ENCODE assay signal across 8 cellular contexts in genomic region chr18:79400591-79401381, GRCh38. TPM values are rescaled to one million over a fixed set of nuclear protein-coding genes. Genes with fewer than 3 reads are reported as not detected.
A peak's percentile ranks its signal among the peaks of the same experiment; 100 is the strongest.
DNase-seq lines count a peak whose midpoint lies in the region; ATAC-seq, FAIRE-seq and TF ChIP-seq lines count a peak whose summit lies in the region.

No MANE protein-coding gene starts in this region.

- H2AFZ ChIP-seq in mammary epithelial cell (ENCODE audit: low read depth, low read length) = peak overlapping the region; percentile 69

- H3K27ac ChIP-seq in RWPE2 (ENCODE audit: poor library complexity, severe bottlenecking) (no peak overlapping the region), mammary epithelial cell (ENCODE audit: insufficient read depth, low read depth, low read length) (no peak overlapping the region), mesodermal cell (ENCODE audit: low read depth, low read length, severe bottlenecking) (peak overlapping the region; percentile 10), tibial nerve (peak overlapping the region; percentile 80 to 98 (median 94))

- no peak for TF ChIP-seq EP300 in tibial nerve (IDR thresholded peaks at IDR 0.05)

- H3K4me1 ChIP-seq in RWPE2 (ENCODE audit: insufficient read depth, poor library complexity, severe bottlenecking) = peaks cover 18% of the 10 kb centered on the region
- peaks cover 12% of the 10 kb centered on the region for H3K4me1 ChIP-seq in mammary epithelial cell (ENCODE audit: insufficient read depth, low read length)
- H3K4me1 ChIP-seq in mesodermal cell (ENCODE audit: control insufficient read depth, insufficient read depth, low read length, poor library complexity, severe bottlenecking) = peaks cover 46% of the 10 kb centered on the region
- peaks cover 3 to 84% (median 48%) of the 10 kb centered on the region in 4 donors for H3K4me1 ChIP-seq in tibial nerve

- no peaks in the 10 kb centered on the region for H3K79me2 ChIP-seq in mammary epithelial cell (ENCODE audit: insufficient read depth, low read length)

- in situ Hi-C loops in mammary epithelial cell (cut with MboI; ENCODE audit: low sequenced_read_pairs in 2 of 2) = no loop called here

- intact Hi-C loops in mammary epithelial cell (cut with micrococcal nuclease) = no loop called here

- dilution Hi-C loops in mammary epithelial cell (cut with HindIII; ENCODE audit: low sequenced_read_pairs) = no loop called here

- peak overlapping the region; percentile 73 for H3K4me2 ChIP-seq in mammary epithelial cell (ENCODE audit: insufficient read depth, low read depth, low read length)

- DNase-seq in GM12892 (ENCODE audit: insufficient read length) (peak; percentile 68), RWPE2 (ENCODE audit: low spot score) (no peak), mammary epithelial cell (no peak), tibial nerve (ENCODE audit: low spot score in 2 of 2) (no peak), left lobe of liver (ENCODE audit: low spot score) (no peak), SW 1271 (lab: John Stamatoyannopoulos, UW) (no peak), NCI-H146 treated with DMSO at 0.1 percent for 48 hours (lab: John Stamatoyannopoulos, UW; ENCODE audit: unreplicated experiment) (no peak)

- ATAC-seq in RWPE2 (ENCODE audit: low read depth) (no peak), left lobe of liver (no peak)

- 92% methylated on average over 17 of the region's 58 CpGs for WGBS in mammary epithelial cell (ENCODE audit: low coverage, missing lambda C conversion rate)
- 45 to 54% methylated on average over 22 to 30 of the region's 58 CpGs for WGBS in mesodermal cell (ENCODE audit: insufficient coverage in 2 of 2), 2 experiments
- WGBS in tibial nerve, 2 donors = 26 to 32% methylated on average over 28 to 40 of the region's 58 CpGs

- FAIRE-seq in GM12892 (lab: Jason Lieb, UNC) = no peak

- H4K20me1 ChIP-seq in mammary epithelial cell (ENCODE audit: insufficient read depth, low read length) = no peaks in the 10 kb centered on the region

- BruUV-seq in mammary epithelial cell (replicated peaks; lab: Mats Ljungman, UMichigan) = no TSS peak

- no peak for TF ChIP-seq POLR2A in GM12892 (IDR thresholded peaks at IDR 0.05; ENCODE audit: low read depth, low read length)
- TF ChIP-seq POLR2A in tibial nerve (IDR thresholded peaks at IDR 0.05) = no peak

- TF ChIP-seq CTCF in RWPE2 (IDR thresholded peaks at IDR 0.05; ENCODE audit: poor library complexity, severe bottlenecking) (no peak), mammary epithelial cell (conservative IDR thresholded peaks at IDR 0.05 in 1 of 2, IDR thresholded peaks at IDR 0.05 in 1 of 2; ENCODE audit: extremely low read depth in 1 of 2, insufficient read depth in 1 of 2, low read depth in 1 of 2, low read length in 2 of 2) (no peak), tibial nerve (IDR thresholded peaks at IDR 0.05) (no peak)

- CTCF ChIA-PET in mammary epithelial cell (lab: Charles Lee; ENCODE audit: low non-redundant PET) = no interaction called here

- H3K36me3 ChIP-seq in RWPE2 (ENCODE audit: low read depth) (no peaks in the 10 kb centered on the region), mammary epithelial cell (ENCODE audit: insufficient read depth, low read length) (no peaks in the 10 kb centered on the region), mesodermal cell (ENCODE audit: control insufficient read depth, insufficient read depth, low read length) (peaks cover 17% of the 10 kb centered on the region), tibial nerve (no peaks in the 10 kb centered on the region)

- no peak overlapping the region for H3K9ac ChIP-seq in mammary epithelial cell (ENCODE audit: insufficient read depth, low read length)

- H3K9me3 ChIP-seq in RWPE2 (ENCODE audit: severe bottlenecking) (no peaks in the 10 kb centered on the region), mammary epithelial cell (replicated peaks; ENCODE audit: insufficient read depth, low read length) (no peaks in the 10 kb centered on the region), mesodermal cell (ENCODE audit: control insufficient read depth, low read length) (no peaks in the 10 kb centered on the region), tibial nerve (no peaks in the 10 kb centered on the region)

- H3K27me3 ChIP-seq in RWPE2 (ENCODE audit: insufficient read depth, poor library complexity, severe bottlenecking) (no peaks in the 10 kb centered on the region), mammary epithelial cell (ENCODE audit: insufficient read depth, low read length) (peaks cover 2% of the 10 kb centered on the region), tibial nerve (no peaks in the 10 kb centered on the region)

- peak overlapping the region; percentile 59 for H3K4me3 ChIP-seq in RWPE2 (ENCODE audit: severe bottlenecking)
- H3K4me3 ChIP-seq in mammary epithelial cell (replicated peaks in 1 of 3; ENCODE audit: insufficient read depth in 1 of 3, low read depth in 2 of 3, low read length in 3 of 3) = peak overlapping the region; percentile 20 to 36 (median 34)
- peak overlapping the region; percentile 56 for H3K4me3 ChIP-seq in mesodermal cell (ENCODE audit: extremely low read depth, insufficient read depth, low read length, poor library complexity, severe bottlenecking)
- peak overlapping the region; percentile 64 to 86 (median 72) for H3K4me3 ChIP-seq in tibial nerve

RNA-seq across cellular contexts. Expression of gene NFATC1, which starts 5.1 kb away (rescaled TPM):
- polyA plus RNA-seq in GM12892 (2012; ENCODE audit: missing spikeins) = 13.0 TPM
- 1 to 10 TPM; 2.7 to 3.4 TPM for total RNA-seq in mammary epithelial cell
- polyA plus RNA-seq in mammary epithelial cell = 0.60 TPM
- polyA minus RNA-seq in mammary epithelial cell = 2.3 TPM
- 55.8 TPM for polyA plus RNA-seq in mesodermal cell (2013, experiment 1 of 2)
- polyA plus RNA-seq in mesodermal cell (2013, experiment 2 of 2) = 44.4 TPM
- 10 to 100 TPM; 33.7 to 48.6 (median 37.8) TPM for total RNA-seq in tibial nerve
- 4.5 TPM for total RNA-seq in left lobe of liver

Comparison
In these comparisons a context has a peak if more than half of its experiments do, and no peak if none do; other contexts are left out.
1. H3K27ac ChIP-seq: peak in mesodermal cell (single experiment) and tibial nerve (4 of 4); none in RWPE2 (single experiment) and mammary epithelial cell (single experiment).
2. Peak in every context shown above with its lines, with median percentiles within 50 percentile points of each other: H3K4me3 ChIP-seq.